Comparison of ENCODE assay signal across 8 cellular contexts in the genomic region with DNA sequence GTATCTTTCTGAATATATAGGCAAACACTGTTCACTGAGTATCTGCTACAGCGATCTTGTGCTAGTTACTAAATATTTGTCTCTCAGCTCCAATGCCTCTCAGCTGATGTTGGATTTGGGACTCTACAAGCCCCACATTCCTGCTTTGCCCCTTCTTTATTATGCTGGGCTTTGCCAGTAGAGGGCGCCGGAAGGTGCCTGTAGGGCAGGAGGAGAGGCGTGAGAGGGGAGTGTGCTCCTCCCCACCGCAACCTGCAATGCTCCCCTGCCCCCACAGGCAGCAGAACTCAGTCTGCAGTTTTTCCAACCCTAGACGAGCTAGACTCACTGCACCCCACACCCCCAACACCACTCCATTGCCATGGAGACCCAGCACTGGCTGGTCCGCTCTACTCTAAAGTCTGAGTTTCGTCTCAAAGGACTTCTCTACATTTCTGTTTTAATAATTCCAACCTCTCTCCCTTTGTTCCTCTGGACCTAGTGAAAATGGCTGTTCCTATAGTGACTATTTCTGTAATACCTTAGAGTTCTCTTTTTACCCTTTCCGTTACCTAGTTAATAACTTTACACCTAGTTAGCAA.
DNase-seq lines count a peak whose midpoint lies in the region; ATAC-seq and TF ChIP-seq lines count a peak whose summit lies in the region.

No MANE protein-coding gene starts in this region.

- H3K27ac ChIP-seq in SK-N-SH (ENCODE audit: low read depth in 2 of 2, low read length in 1 of 2) (no peak overlapping the region), RWPE1 (no peak overlapping the region)

- TF ChIP-seq EP300 in SK-N-SH (IDR thresholded peaks at IDR 0.05; ENCODE audit: borderline replicate concordance in 1 of 2, low read depth in 1 of 2, low read length in 1 of 2): no peak

- ATAC-seq in SK-N-SH treated with all-trans-retinoic acid at 6 μM for 48 hours (no peak), HG02798 (IDR thresholded peaks at IDR 0.05; ENCODE audit: poor library complexity, unreplicated experiment) (peak; percentile 76), left colon (peak; percentile 34), HG03196 (IDR thresholded peaks at IDR 0.05; ENCODE audit: unreplicated experiment) (no peak)

- H4K20me1 ChIP-seq in SK-N-SH (ENCODE audit: insufficient read depth): no peaks in the 10 kb centered on the region

- H3K9ac ChIP-seq in SK-N-SH: no peak overlapping the region

- H3K27me3 ChIP-seq in SK-N-SH (ENCODE audit: insufficient read depth): no peaks in the 10 kb centered on the region

- H3K79me2 ChIP-seq in SK-N-SH (ENCODE audit: insufficient read depth): no peaks in the 10 kb centered on the region

- no peak overlapping the region for H3K4me2 ChIP-seq in SK-N-SH

- no peaks in the 10 kb centered on the region for H3K4me1 ChIP-seq in SK-N-SH (ENCODE audit: control insufficient read depth in 1 of 2, insufficient read depth in 2 of 2, low read depth in 1 of 2, low read length in 1 of 2)

- 34% methylated on average over 9 of the region's 9 CpGs for WGBS in SK-N-SH (ENCODE audit: low lambda C conversion rate)

- CTCF ChIA-PET in SK-N-SH (lab: Yijun Ruan, JAX): interaction anchor here (0.6 to 1.2 kb wide), 4 partner anchors 11 to 449 kb away, joined by 3 to 6 read pairs (median 4); no protein-coding TSS in a partner anchor
- CTCF ChIA-PET in RWPE1 (lab: Yijun Ruan, JAX): interaction anchor here (0.6 to 0.7 kb wide), 3 partner anchors 11 to 237 kb away, joined by 3 to 5 read pairs (median 4); no protein-coding TSS in a partner anchor

- H3K36me3 ChIP-seq in SK-N-SH (replicated peaks in 1 of 2; ENCODE audit: control insufficient read depth in 1 of 2, insufficient read depth in 2 of 2, low read length in 1 of 2): no peaks in the 10 kb centered on the region

- H3K9me2 ChIP-seq in SK-N-SH: no peaks in the 10 kb centered on the region

- intact Hi-C loops in left colon (cut with DNase I, micrococcal nuclease): no loop called here

- no peaks in the 10 kb centered on the region for H3F3A ChIP-seq in SK-N-SH (replicated peaks; ENCODE audit: insufficient read depth)

- no peak overlapping the region for H2AFZ ChIP-seq in SK-N-SH (ENCODE audit: low read depth)

- H3K4me3 ChIP-seq in SK-N-SH (ENCODE audit: low read depth in 2 of 2, low read length in 1 of 2): no peak overlapping the region

- DNase-seq in SK-N-SH: no peak
- peak; percentile 13 for DNase-seq in RWPE1 (ENCODE audit: low spot score)
- peak in 1 of 2 donors; percentile 30 for DNase-seq in left colon
- no peak for DNase-seq in NCI-H2227 treated with DMSO at 0.1 percent for 48 hours (lab: John Stamatoyannopoulos, UW)
- no peak for DNase-seq in NCI-H128 (lab: John Stamatoyannopoulos, UW; ENCODE audit: unreplicated experiment)

- no peak for TF ChIP-seq RAD21 in SK-N-SH (IDR thresholded peaks at IDR 0.05; ENCODE audit: low read length)

- TF ChIP-seq CTCF in SK-N-SH (IDR thresholded peaks at IDR 0.05) (peak; percentile 18; the same call in 1 of the 2 replicates), RWPE1 (conservative IDR thresholded peaks at IDR 0.05; ENCODE audit: low read depth) (0 out of 2 replicates have a peak, but pooled peaks have one; percentile 14)

- no peaks in the 10 kb centered on the region for H3K9me3 ChIP-seq in SK-N-SH

- POLR2A ChIA-PET in SK-N-SH (lab: Yijun Ruan, JAX) (no interaction called here), RWPE1 (lab: Yijun Ruan, JAX; ENCODE audit: low non-redundant PET) (no interaction called here)

TF ChIP-seq in SK-N-SH, 30 proteins besides CTCF, POLR2A, EP300 and RAD21 (continues in another document):
- no peak for TF ChIP-seq FOXM1 (IDR thresholded peaks at IDR 0.05; ENCODE audit: low read depth)
- TF ChIP-seq, protein P1, sequence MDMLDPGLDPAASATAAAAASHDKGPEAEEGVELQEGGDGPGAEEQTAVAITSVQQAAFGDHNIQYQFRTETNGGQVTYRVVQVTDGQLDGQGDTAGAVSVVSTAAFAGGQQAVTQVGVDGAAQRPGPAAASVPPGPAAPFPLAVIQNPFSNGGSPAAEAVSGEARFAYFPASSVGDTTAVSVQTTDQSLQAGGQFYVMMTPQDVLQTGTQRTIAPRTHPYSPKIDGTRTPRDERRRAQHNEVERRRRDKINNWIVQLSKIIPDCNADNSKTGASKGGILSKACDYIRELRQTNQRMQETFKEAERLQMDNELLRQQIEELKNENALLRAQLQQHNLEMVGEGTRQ (IDR thresholded peaks at IDR 0.05; ENCODE audit: borderline replicate concordance, low read depth, low read length): no peak
- no peak for TF ChIP-seq NFIC (IDR thresholded peaks at IDR 0.05; ENCODE audit: borderline replicate concordance)
- TF ChIP-seq JUND (IDR thresholded peaks at IDR 0.05): no peak
- no peak for TF ChIP-seq GATA2 (CRISPR knock-in tag; IDR thresholded peaks at IDR 0.05)
- no peak for TF ChIP-seq SIN3A (IDR thresholded peaks at IDR 0.05; ENCODE audit: borderline replicate concordance, low read depth, low read length)
- no peak for TF ChIP-seq TAF1 (IDR thresholded peaks at IDR 0.05; ENCODE audit: borderline replicate concordance, low read depth, low read length)
- TF ChIP-seq RXRA (IDR thresholded peaks at IDR 0.05; ENCODE audit: borderline replicate concordance, low read depth): no peak
- no peak for TF ChIP-seq RFX5 (IDR thresholded peaks at IDR 0.05; ENCODE audit: low read length)
- TF ChIP-seq MXI1 (IDR thresholded peaks at IDR 0.05; ENCODE audit: low read depth, low read length): no peak
- no peak for TF ChIP-seq FOSL2 (IDR thresholded peaks at IDR 0.05; ENCODE audit: borderline replicate concordance, low read depth)
- TF ChIP-seq TCF12 (IDR thresholded peaks at IDR 0.05): no peak
- no peak for TF ChIP-seq SMC3 (IDR thresholded peaks at IDR 0.05; ENCODE audit: low read depth, low read length)
- TF ChIP-seq TEAD4 (IDR thresholded peaks at IDR 0.05; ENCODE audit: borderline replicate concordance, insufficient read depth): no peak
- no peak for TF ChIP-seq MEF2A (IDR thresholded peaks at IDR 0.05; ENCODE audit: borderline replicate concordance, low read depth)

TF ChIP-seq in SK-N-SH treated with all-trans-retinoic acid at 6 μM for 48 hours, 23 proteins besides CTCF, POLR2A, EP300 and RAD21:
- TF ChIP-seq ZNF70 (CRISPR knock-in tag; IDR thresholded peaks at IDR 0.05) (no peak), ISL1 (CRISPR knock-in tag; IDR thresholded peaks at IDR 0.05) (no peak), CSDC2 (CRISPR knock-in tag; IDR thresholded peaks at IDR 0.05) (no peak), ZFP3 (CRISPR knock-in tag; IDR thresholded peaks at IDR 0.05) (no peak), RARB (CRISPR knock-in tag; IDR thresholded peaks at IDR 0.05) (no peak), ESRRG (CRISPR knock-in tag; IDR thresholded peaks at IDR 0.05) (no peak), OSR1 (CRISPR knock-in tag; IDR thresholded peaks at IDR 0.05) (no peak), ZFP30 (CRISPR knock-in tag; IDR thresholded peaks at IDR 0.05) (no peak)
- TF ChIP-seq, protein P2, sequence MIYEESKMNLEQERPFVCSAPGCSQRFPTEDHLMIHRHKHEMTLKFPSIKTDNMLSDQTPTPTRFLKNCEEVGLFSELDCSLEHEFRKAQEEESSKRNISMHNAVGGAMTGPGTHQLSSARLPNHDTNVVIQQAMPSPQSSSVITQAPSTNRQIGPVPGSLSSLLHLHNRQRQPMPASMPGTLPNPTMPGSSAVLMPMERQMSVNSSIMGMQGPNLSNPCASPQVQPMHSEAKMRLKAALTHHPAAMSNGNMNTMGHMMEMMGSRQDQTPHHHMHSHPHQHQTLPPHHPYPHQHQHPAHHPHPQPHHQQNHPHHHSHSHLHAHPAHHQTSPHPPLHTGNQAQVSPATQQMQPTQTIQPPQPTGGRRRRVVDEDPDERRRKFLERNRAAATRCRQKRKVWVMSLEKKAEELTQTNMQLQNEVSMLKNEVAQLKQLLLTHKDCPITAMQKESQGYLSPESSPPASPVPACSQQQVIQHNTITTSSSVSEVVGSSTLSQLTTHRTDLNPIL (CRISPR knock-in tag; IDR thresholded peaks at IDR 0.05; ENCODE audit: low read depth): no peak

Comparison
In these comparisons a context has a peak if more than half of its experiments do, and no peak if none do; other contexts are left out.
1. ATAC-seq: peak in HG02798 (single experiment) and left colon (single experiment); none in SK-N-SH treated with all-trans-retinoic acid at 6 μM for 48 hours (single experiment) and HG03196 (single experiment).